9 cellular contexts compared by ENCODE assay signal in genomic region chr14:90814806-90815566, GRCh38. TPM values are rescaled to one million over a fixed set of nuclear protein-coding genes. Genes with fewer than 3 reads are reported as not detected.
DNase-seq lines count a peak whose midpoint lies in the region; ATAC-seq and TF ChIP-seq lines count a peak whose summit lies in the region.
"Had no signal": no experiment of that assay in that cellular context is flagged by ENCODE, and none has a peak within 500 bp of the region (broad histone marks: within the 10 kb centered on the region; RNA-seq: fewer than 3 reads in every experiment).

No MANE protein-coding gene starts in this region.

- TF ChIP-seq CTCF in BJ (IDR thresholded peaks at IDR 0.05; ENCODE audit: insufficient read depth, low read depth, low read length) (no peak), MM.1S (IDR thresholded peaks at IDR 0.05; ENCODE audit: low read length) (no peak), neural crest cell (conservative IDR thresholded peaks at IDR 0.05) (no peak)

- H3K36me3 ChIP-seq in BJ (ENCODE audit: control insufficient read depth, insufficient read depth, low read length) (no peaks in the 10 kb centered on the region), MM.1S (replicated peaks; ENCODE audit: insufficient read depth, low read length) (no peaks in the 10 kb centered on the region)

- no peaks in the 10 kb centered on the region for H3K9me3 ChIP-seq in MM.1S (replicated peaks; ENCODE audit: insufficient read depth, low read length)

- no peak overlapping the region for H3K27ac ChIP-seq in MM.1S (ENCODE audit: low read length)

- H3K4me1 ChIP-seq in MM.1S (ENCODE audit: low read length) = no peaks in the 10 kb centered on the region

- H3K9ac ChIP-seq in MM.1S (ENCODE audit: low read length) = no peak overlapping the region; the same call in 1 of the 2 replicates

- CTCF ChIA-PET in BJ (lab: Yijun Ruan, JAX) = interaction anchor here (0.7 kb wide), 1 partner anchor 19 kb away, joined by 3 read pairs; no protein-coding TSS in a partner anchor

- peak overlapping the region; percentile 30 to 75 for H3K4me3 Mint-ChIP-seq in effector memory CD8-positive, alpha-beta T cell
- peak overlapping the region; percentile 92 for H3K4me3 Mint-ChIP-seq in neural crest cell

- H3K27ac Mint-ChIP-seq in effector memory CD8-positive, alpha-beta T cell = peak overlapping the region in 1 of 2 donors; percentile 28
- H3K27ac Mint-ChIP-seq in neural crest cell (ENCODE audit: unreplicated experiment) = peak overlapping the region; percentile 92

- H2AFZ ChIP-seq in MM.1S (ENCODE audit: low read length) = no peak overlapping the region

- H3K4me3 ChIP-seq in BJ (ENCODE audit: low read depth, low read length) = peak overlapping the region; percentile 62
- peak overlapping the region; percentile 57 for H3K4me3 ChIP-seq in MM.1S (ENCODE audit: low read length)

- POLR2A ChIA-PET in BJ (lab: Charles Lee) = no interaction called here

- H3K9me2 ChIP-seq in MM.1S (replicated peaks; ENCODE audit: insufficient read depth, low read length) = no peaks in the 10 kb centered on the region

- H3K9me3 Mint-ChIP-seq in effector memory CD8-positive, alpha-beta T cell = no peaks in the 10 kb centered on the region
- H3K9me3 Mint-ChIP-seq in neural crest cell = no peaks in the 10 kb centered on the region

- H3K4me1 Mint-ChIP-seq in effector memory CD8-positive, alpha-beta T cell (ENCODE audit: low read depth in 2 of 2) = peaks cover 8% of the 10 kb centered on the region in 2 donors
- peaks cover 31% of the 10 kb centered on the region for H3K4me1 Mint-ChIP-seq in neural crest cell

- peaks cover 12% of the 10 kb centered on the region for H3K79me2 ChIP-seq in MM.1S (ENCODE audit: low read length)

- H4K20me1 ChIP-seq in MM.1S (ENCODE audit: insufficient read depth, low read length) = no peaks in the 10 kb centered on the region

- ATAC-seq in effector memory CD8-positive, alpha-beta T cell (replicated peaks) = no peak
- no peak for ATAC-seq in GM21576 (IDR thresholded peaks at IDR 0.05; ENCODE audit: unreplicated experiment)
- no peak for ATAC-seq in left colon

- no peaks in the 10 kb centered on the region for H3F3A ChIP-seq in MM.1S (ENCODE audit: insufficient read depth, low read length)

- H3K36me3 Mint-ChIP-seq in effector memory CD8-positive, alpha-beta T cell (ENCODE audit: insufficient read depth) = peaks cover 5% of the 10 kb centered on the region
- H3K36me3 Mint-ChIP-seq in neural crest cell (ENCODE audit: low read depth) = no peaks in the 10 kb centered on the region

- peaks cover 0 to 10% of the 10 kb centered on the region in 2 donors for H3K27me3 Mint-ChIP-seq in effector memory CD8-positive, alpha-beta T cell
- no peaks in the 10 kb centered on the region for H3K27me3 Mint-ChIP-seq in neural crest cell (ENCODE audit: low read depth)

- DNase-seq in BJ (ENCODE audit: low read depth) (no peak), MM.1S (no peak), neural crest cell (ENCODE audit: low read depth, low spot score) (no peak), GM19238 (ENCODE audit: insufficient read length, low spot score) (no peak), left colon (no peak), occipital lobe (lab: John Stamatoyannopoulos, UW) (no peak)
- no peak for DNase-seq in effector memory CD8-positive, alpha-beta T cell
- DNase-seq: stimulated activated CD4-positive, alpha-beta T cell treated with anti-CD3 and anti-CD28 coated beads, Interleukin-2, amount 100 ng/mL, for 48 hours had no signal

- peak overlapping the region; percentile 73; the same call in 1 of the 2 replicates for H3K4me2 ChIP-seq in MM.1S (ENCODE audit: low read depth, low read length)

- intact Hi-C loops in left colon (cut with DNase I, micrococcal nuclease) = no loop called here

- no peaks in the 10 kb centered on the region; the same call in 1 of the 2 replicates for H3K27me3 ChIP-seq in BJ (ENCODE audit: control insufficient read depth, insufficient read depth, low read length)
- no peaks in the 10 kb centered on the region for H3K27me3 ChIP-seq in MM.1S (replicated peaks; ENCODE audit: insufficient read depth, low read length)

RNA-seq across cellular contexts. Expression of gene TTC7B, which starts 1.2 kb away (rescaled TPM):
- polyA plus RNA-seq in BJ (2011; rRNA removed) = 34.0 and 46.9 TPM in 2 replicates
- 51.7 and 62.0 TPM in 2 replicates for polyA minus RNA-seq in BJ (2011; rRNA and poly(A)+ RNA removed)
- total RNA-seq in neural crest cell (54.8 and 56.4 TPM in 2 replicates), left colon (10 to 100 TPM in 1 of 2 donors, 1 to 10 TPM in 1; 4.3 to 13.4 TPM), occipital lobe (23.2 TPM)
